In genomic region chr3:185927501-185928200, GRCh38 we compare ENCODE assay signal across 1 cellular context.
A peak's percentile ranks its signal among the peaks of the same experiment; 100 is the strongest.
TF ChIP-seq lines count a peak whose summit lies in the region.

No MANE protein-coding gene starts in this region.

TF ChIP-seq in HepG2, 621 proteins besides CTCF, POLR2A, EP300 and RAD21 (continued from another document):
- TF ChIP-seq ATF6 (CRISPR knock-in tag; conservative IDR thresholded peaks at IDR 0.05) (no peak), NBN (conservative IDR thresholded peaks at IDR 0.05) (no peak), FOXA1 (IDR thresholded peaks at IDR 0.05) (no peak), FOXA1 (CRISPR knock-in tag; IDR thresholded peaks at IDR 0.05) (peak; percentile 42), FOXA3 (CRISPR knock-in tag; IDR thresholded peaks at IDR 0.05) (peak; percentile 43; the same call in 1 of the 2 replicates), NR2F6 (IDR thresholded peaks at IDR 0.05) (no peak), NR2F6 (CRISPR knock-in tag; IDR thresholded peaks at IDR 0.05) (0 out of 2 replicates have a peak, but pooled peaks have one; percentile 9), RNF219 (CRISPR knock-in tag; IDR thresholded peaks at IDR 0.05) (no peak), CREB3 (CRISPR knock-in tag; IDR thresholded peaks at IDR 0.05) (no peak), ELF3 (CRISPR knock-in tag; IDR thresholded peaks at IDR 0.05) (peak; percentile 13; the same call in 1 of the 2 replicates), ZBTB7B (CRISPR knock-in tag; IDR thresholded peaks at IDR 0.05) (0 out of 2 replicates have a peak, but pooled peaks have one; percentile 5), ZNF7 (CRISPR knock-in tag; IDR thresholded peaks at IDR 0.05) (peak; percentile 60; the same call in 1 of the 2 replicates), PITX1 (CRISPR knock-in tag; IDR thresholded peaks at IDR 0.05) (peak; percentile 26; the same call in 1 of the 2 replicates), HNF4A (CRISPR knock-in tag; IDR thresholded peaks at IDR 0.05) (0 out of 2 replicates have a peak, but pooled peaks have one; percentile 34), SAP130 (CRISPR knock-in tag; IDR thresholded peaks at IDR 0.05; ENCODE audit: low read depth) (peak; percentile 53), PAXIP1 (CRISPR knock-in tag; conservative IDR thresholded peaks at IDR 0.05) (peak; percentile 48)
